In the genomic region with DNA sequence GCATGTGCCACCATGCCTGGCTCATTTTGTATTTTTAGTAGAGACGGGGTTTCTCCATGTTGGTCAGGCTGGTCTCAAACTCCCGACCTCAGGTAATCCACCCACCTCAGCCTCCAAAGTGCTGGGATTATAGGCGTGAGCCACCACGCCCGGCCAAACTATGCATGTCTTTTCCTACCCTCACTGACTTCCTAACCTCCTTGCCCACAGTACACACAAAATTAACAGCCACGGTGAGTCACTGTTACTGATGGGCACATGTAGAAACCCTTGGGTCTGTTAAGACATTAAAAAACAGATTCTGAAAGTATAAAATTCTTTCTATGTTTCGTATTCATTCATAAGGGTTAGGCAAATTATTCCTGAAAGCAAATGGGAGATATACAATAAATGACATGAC, we compare ENCODE assay signal across 8 cellular contexts. TPM values are rescaled to one million over a fixed set of nuclear protein-coding genes. Genes with fewer than 3 reads are reported as not detected.
DNase-seq lines count a peak whose midpoint lies in the region; ATAC-seq and TF ChIP-seq lines count a peak whose summit lies in the region.
"Not testable (repeated sequence)": the region's sequence is repeated elsewhere in the genome, so short reads cannot be mapped to it uniquely, and the experiment has no call there.

No MANE protein-coding gene starts in this region.

- peaks cover 11% of the 10 kb centered on the region; the same call in 2 of the 3 replicates for H3K9me3 Mint-ChIP-seq in GM23338
- H3K9me3 Mint-ChIP-seq in activated T-cell treated with anti-CD3 and anti-CD28 coated beads, Interleukin-2, amount 50 U/mL, for 72 hours; osteocyte (ENCODE audit: unreplicated experiment): not testable (repeated sequence)

- H3K4me3 ChIP-seq in GM23338; MG63; mammary epithelial cell (replicated peaks in 1 of 3; ENCODE audit: insufficient read depth in 1 of 3, low read depth in 2 of 3, low read length in 3 of 3); fibroblast of villous mesenchyme (ENCODE audit: low read depth, low read length): not testable (repeated sequence)

- H3K27me3 ChIP-seq in GM23338 (ENCODE audit: insufficient read depth); MG63; mammary epithelial cell (ENCODE audit: insufficient read depth, low read length): not testable (repeated sequence)

- H3K27ac ChIP-seq in GM23338 (ENCODE audit: low read depth), result not testable (repeated sequence)
- H3K27ac ChIP-seq in mammary epithelial cell (ENCODE audit: insufficient read depth, low read depth, low read length), result peak overlapping the region; percentile 87

- H3K36me3 ChIP-seq in GM23338 (ENCODE audit: insufficient read depth) (peaks cover 13% of the 10 kb centered on the region; the same call in 1 of the 2 replicates), MG63 (peaks cover 55% of the 10 kb centered on the region)
- H3K36me3 ChIP-seq in mammary epithelial cell (ENCODE audit: insufficient read depth, low read length), result not testable (repeated sequence)

- not testable (repeated sequence) for H3K4me2 ChIP-seq in GM23338; mammary epithelial cell (ENCODE audit: insufficient read depth, low read depth, low read length)

- DNase-seq in ACHN (peak; percentile 53), MG63 (peak; percentile 48), SW480 (ENCODE audit: low spot score) (peak; percentile 54), mammary epithelial cell (peak; percentile 86), fibroblast of villous mesenchyme (ENCODE audit: low read depth) (peak; percentile 28)
- DNase-seq in GM23338 (ENCODE audit: low spot score); osteocyte (ENCODE audit: extremely low spot score, unreplicated experiment): not testable (repeated sequence)
- peak in 1 of 2 donors; percentile 14 for DNase-seq in activated T-cell treated with anti-CD3 and anti-CD28 coated beads, Interleukin-2, amount 50 U/mL, for 72 hours

- H3K9me2 ChIP-seq in GM23338 (ENCODE audit: insufficient read depth), result not testable (repeated sequence)

- CTCF ChIA-PET in mammary epithelial cell (lab: Charles Lee; ENCODE audit: low non-redundant PET), result not testable (repeated sequence)

- in situ Hi-C loops in ACHN (cut with HindIII; ENCODE audit: low pct_ligation_motif_present, low pct_unique_long_range_greater_than_20kb, low sequenced_read_pairs); mammary epithelial cell (cut with MboI; ENCODE audit: low sequenced_read_pairs in 2 of 2): not testable (repeated sequence)

- H3K9me3 ChIP-seq in MG63; mammary epithelial cell (replicated peaks; ENCODE audit: insufficient read depth, low read length): not testable (repeated sequence)

- H3K36me3 Mint-ChIP-seq in GM23338 (ENCODE audit: low read depth) (peaks cover 60% of the 10 kb centered on the region), osteocyte (ENCODE audit: unreplicated experiment) (peaks cover 42% of the 10 kb centered on the region)
- peaks cover 27 to 45% of the 10 kb centered on the region in 2 donors for H3K36me3 Mint-ChIP-seq in activated T-cell treated with anti-CD3 and anti-CD28 coated beads, Interleukin-2, amount 50 U/mL, for 72 hours (ENCODE audit: insufficient read depth in 2 of 2)

- peak overlapping the region; percentile 21; the same call in 1 of the 2 replicates for H3K27ac Mint-ChIP-seq in GM23338
- H3K27ac Mint-ChIP-seq in activated T-cell treated with anti-CD3 and anti-CD28 coated beads, Interleukin-2, amount 50 U/mL, for 72 hours, result peak overlapping the region; percentile 52
- H3K27ac Mint-ChIP-seq in osteocyte (ENCODE audit: unreplicated experiment), result peak overlapping the region; percentile 87

- TF ChIP-seq CTCF in GM23338 (conservative IDR thresholded peaks at IDR 0.05; ENCODE audit: low read depth in 2 of 2); mammary epithelial cell (conservative IDR thresholded peaks at IDR 0.05 in 1 of 2, IDR thresholded peaks at IDR 0.05 in 1 of 2; ENCODE audit: extremely low read depth in 1 of 2, insufficient read depth in 1 of 2, low read depth in 1 of 2, low read length in 2 of 2); fibroblast of villous mesenchyme (IDR thresholded peaks at IDR 0.05; ENCODE audit: insufficient read depth, low read depth, low read length); osteocyte (IDR thresholded peaks at IDR 0.05): not testable (repeated sequence)

- H3K4me3 Mint-ChIP-seq in GM23338; osteocyte (ENCODE audit: unreplicated experiment): not testable (repeated sequence)
- peak overlapping the region in 1 of 2 donors; percentile 31 for H3K4me3 Mint-ChIP-seq in activated T-cell treated with anti-CD3 and anti-CD28 coated beads, Interleukin-2, amount 50 U/mL, for 72 hours

- not testable (repeated sequence) for H2AFZ ChIP-seq in GM23338; mammary epithelial cell (ENCODE audit: low read depth, low read length)

- peaks cover 13% of the 10 kb centered on the region for H3K4me1 Mint-ChIP-seq in GM23338
- peaks cover 64% of the 10 kb centered on the region for H3K4me1 Mint-ChIP-seq in activated T-cell treated with anti-CD3 and anti-CD28 coated beads, Interleukin-2, amount 50 U/mL, for 72 hours (ENCODE audit: low read depth)
- H3K4me1 Mint-ChIP-seq in osteocyte (ENCODE audit: unreplicated experiment), result peaks cover 50% of the 10 kb centered on the region

- intact Hi-C loops in mammary epithelial cell (cut with micrococcal nuclease), result not testable (repeated sequence)

- not testable (repeated sequence) for H3K4me1 ChIP-seq in GM23338 (ENCODE audit: insufficient read depth)
- H3K4me1 ChIP-seq in mammary epithelial cell (ENCODE audit: insufficient read depth, low read length), result peaks cover 40% of the 10 kb centered on the region

- 41% methylated on average over 7 of the region's 7 CpGs for WGBS in mammary epithelial cell (ENCODE audit: low coverage, missing lambda C conversion rate)

- H3K79me2 ChIP-seq in GM23338 (replicated peaks; ENCODE audit: insufficient read depth), result peaks cover 33% of the 10 kb centered on the region
- peaks cover 62% of the 10 kb centered on the region for H3K79me2 ChIP-seq in mammary epithelial cell (ENCODE audit: insufficient read depth, low read length)

- ATAC-seq in GM23338; activated T-cell treated with anti-CD3 and anti-CD28 coated beads, Interleukin-2, amount 50 U/mL, for 72 hours (replicated peaks in 1 of 2): not testable (repeated sequence)

- H4K20me1 ChIP-seq in GM23338 (replicated peaks; ENCODE audit: insufficient read depth); mammary epithelial cell (ENCODE audit: insufficient read depth, low read length): not testable (repeated sequence)

- H3F3A ChIP-seq in GM23338 (replicated peaks; ENCODE audit: low read depth), result not testable (repeated sequence)

- peak overlapping the region; percentile 22 for H3K9ac ChIP-seq in mammary epithelial cell (ENCODE audit: insufficient read depth, low read length)

- dilution Hi-C loops in mammary epithelial cell (cut with HindIII; ENCODE audit: low sequenced_read_pairs), result not testable (repeated sequence)

- H3K27me3 Mint-ChIP-seq in GM23338 (ENCODE audit: insufficient read depth, low read depth, poor library complexity); activated T-cell treated with anti-CD3 and anti-CD28 coated beads, Interleukin-2, amount 50 U/mL, for 72 hours (ENCODE audit: low read depth); osteocyte (ENCODE audit: unreplicated experiment): not testable (repeated sequence)

- BruUV-seq in mammary epithelial cell (replicated peaks; lab: Mats Ljungman, UMichigan), result not testable (repeated sequence)

RNA-seq across cellular contexts. Expression of a gene that starts 4.6 kb away (rescaled TPM):
- 74.8 and 82.6 TPM in 2 replicates for total RNA-seq in GM23338 (2014; rRNA removed; shearing (Covaris generic))
- 220 and 233 TPM in 2 replicates for polyA plus RNA-seq in GM23338 (2016; fragmentation: Nextera tagmentation; extraction: Ambion mirVana)
- 86.5 and 152 TPM in 2 replicates for total RNA-seq in MG63 (2014; rRNA removed; shearing (Covaris generic); ENCODE audit: low replicate concordance)
- total RNA-seq in activated T-cell treated with anti-CD3 and anti-CD28 coated beads, Interleukin-2, amount 50 U/mL, for 72 hours, result 100 to 1,000 TPM in 1 of 2 donors, 10 to 100 TPM in 1; 84.0 to 110 TPM
- total RNA-seq in mammary epithelial cell, result 10 to 100 TPM; 60.2 to 90.6 TPM
- polyA plus RNA-seq in mammary epithelial cell, result 58.3 TPM
- 52.0 TPM for polyA minus RNA-seq in mammary epithelial cell
- 51.8 and 61.8 TPM in 2 replicates for total RNA-seq in fibroblast of villous mesenchyme
- total RNA-seq in osteocyte, result 37.6 and 42.8 TPM in 2 replicates

RNA-seq across cellular contexts. Expression of a gene that starts 7.2 kb away (rescaled TPM):
- 28.0 and 30.3 TPM in 2 replicates for total RNA-seq in GM23338 (2014; rRNA removed; shearing (Covaris generic))
- 10.7 and 12.4 TPM in 2 replicates for polyA plus RNA-seq in GM23338 (2016; fragmentation: Nextera tagmentation; extraction: Ambion mirVana)
- total RNA-seq in MG63 (2014; rRNA removed; shearing (Covaris generic); ENCODE audit: low replicate concordance), result 24.5 and 34.9 TPM in 2 replicates
- total RNA-seq in activated T-cell treated with anti-CD3 and anti-CD28 coated beads, Interleukin-2, amount 50 U/mL, for 72 hours, result 10 to 100 TPM; 21.0 to 23.6 TPM
- total RNA-seq in mammary epithelial cell, result 10 to 100 TPM; 28.1 to 34.0 TPM
- polyA plus RNA-seq in mammary epithelial cell, result 8.0 TPM
- polyA minus RNA-seq in mammary epithelial cell, result 23.5 TPM
- total RNA-seq in fibroblast of villous mesenchyme, result 34.1 and 56.1 TPM in 2 replicates
- total RNA-seq in osteocyte, result 34.5 and 38.0 TPM in 2 replicates

RNA-seq across cellular contexts. Expression of a gene that starts 21.4 kb away (rescaled TPM):
- 180 and 246 TPM in 2 replicates for total RNA-seq in GM23338 (2014; rRNA removed; shearing (Covaris generic))
- 862 and 1,104 TPM in 2 replicates for polyA plus RNA-seq in GM23338 (2016; fragmentation: Nextera tagmentation; extraction: Ambion mirVana)
- 101 and 193 TPM in 2 replicates for total RNA-seq in MG63 (2014; rRNA removed; shearing (Covaris generic); ENCODE audit: low replicate concordance)
- 10 to 100 TPM; 65.9 to 75.0 TPM for total RNA-seq in activated T-cell treated with anti-CD3 and anti-CD28 coated beads, Interleukin-2, amount 50 U/mL, for 72 hours
- total RNA-seq in mammary epithelial cell, result 10 to 100 TPM; 55.3 to 99.6 TPM
- 64.0 TPM for polyA plus RNA-seq in mammary epithelial cell
- polyA minus RNA-seq in mammary epithelial cell, result 26.9 TPM
- total RNA-seq in fibroblast of villous mesenchyme, result 91.5 and 125 TPM in 2 replicates
- 103 and 111 TPM in 2 replicates for total RNA-seq in osteocyte

Comparison
In these comparisons a context has a peak if more than half of its experiments do, and no peak if none do; other contexts are left out.
1. H3K27ac Mint-ChIP-seq: peak in every context shown above with its lines; median percentile 87 in osteocyte; 52 in activated T-cell treated with anti-CD3 and anti-CD28 coated beads, Interleukin-2, amount 50 U/mL, for 72 hours; 21 in GM23338.